10 cellular contexts compared by ENCODE assay signal in the genomic region with DNA sequence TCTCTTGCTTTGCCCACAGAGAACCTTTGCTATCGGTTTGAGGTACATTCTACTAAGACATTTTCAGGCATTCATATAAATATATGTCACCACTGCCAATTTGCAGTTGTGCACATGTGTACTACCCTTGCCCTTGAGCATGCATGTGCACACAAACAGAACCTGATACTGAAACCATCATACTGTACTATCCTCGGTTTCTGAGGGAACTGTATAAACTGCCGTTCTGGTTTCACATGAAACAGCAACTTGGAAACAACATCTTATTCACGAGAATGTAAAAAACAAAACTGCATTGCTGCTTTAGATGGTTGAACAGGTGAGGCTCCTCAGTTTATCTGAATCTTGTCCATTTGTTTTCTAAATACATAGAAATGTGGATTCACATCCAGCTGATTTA.
DNase-seq lines count a peak whose midpoint lies in the region; ATAC-seq, FAIRE-seq and TF ChIP-seq lines count a peak whose summit lies in the region.
"Had no signal": no experiment of that assay in that cellular context is flagged by ENCODE, and none has a peak within 500 bp of the region (broad histone marks: within the 10 kb centered on the region; RNA-seq: fewer than 3 reads in every experiment).

No MANE protein-coding gene starts in this region.

- H3K27ac Mint-ChIP-seq in activated B cell treated with CpG ODN at 0.5 μM for 24 hours, result peak overlapping the region; percentile 84

- no peaks in the 10 kb centered on the region for H3K9me3 ChIP-seq in adrenal gland (replicated peaks in 1 of 3)
- H3K9me3 ChIP-seq: SJSA1, testis had no signal

- intact Hi-C loops in activated B cell treated with CpG ODN at 0.5 μM for 24 hours (cut with micrococcal nuclease), result loop anchor here (5.0 to 10.0 kb wide), 2 partner anchors 36 to 852 kb away; no protein-coding TSS in a partner anchor
- intact Hi-C loops in adrenal gland (cut with DNase I), result no loop called here

- H3K4me3 ChIP-seq in adrenal gland, result no peak overlapping the region
- H3K4me3 ChIP-seq: SJSA1, testis had no signal

- TF ChIP-seq CTCF in activated B cell treated with CpG ODN at 0.5 μM for 24 hours (IDR thresholded peaks at IDR 0.05), result no peak
- no peak for TF ChIP-seq CTCF in adrenal gland (IDR thresholded peaks at IDR 0.05)

- peak overlapping the region; percentile 22 for H3K4me3 Mint-ChIP-seq in activated B cell treated with CpG ODN at 0.5 μM for 24 hours

- H3K4me1 Mint-ChIP-seq in activated B cell treated with CpG ODN at 0.5 μM for 24 hours, result peaks cover 47% of the 10 kb centered on the region

- H3K36me3 Mint-ChIP-seq in activated B cell treated with CpG ODN at 0.5 μM for 24 hours (ENCODE audit: low read depth), result peaks cover 8% of the 10 kb centered on the region

- H3K36me3 ChIP-seq in adrenal gland (replicated peaks in 1 of 2), result no peaks in the 10 kb centered on the region
- H3K36me3 ChIP-seq: SJSA1 had no signal

- POLR2A ChIA-PET in activated B cell treated with CpG ODN at 0.5 μM for 24 hours (lab: Charles Lee), result interaction anchor here (6.8 kb wide), 1 partner anchor 74 kb away, joined by 72 read pairs; no protein-coding TSS in a partner anchor

- CTCF ChIA-PET in activated B cell treated with CpG ODN at 0.5 μM for 24 hours (lab: Charles Lee), result no interaction called here

- WGBS in adrenal gland, 4 donors, result 48 to 73% (median 63%) methylated on average over 4 of the region's 4 CpGs

- TF ChIP-seq POLR2A in adrenal gland (IDR thresholded peaks at IDR 0.05), result no peak

- no peaks in the 10 kb centered on the region for H3K27me3 Mint-ChIP-seq in activated B cell treated with CpG ODN at 0.5 μM for 24 hours

- no peaks in the 10 kb centered on the region for H3K27me3 ChIP-seq in adrenal gland
- H3K27me3 ChIP-seq: SJSA1, testis had no signal

- no peaks in the 10 kb centered on the region for H3K4me1 ChIP-seq in adrenal gland (replicated peaks in 1 of 2)
- H3K4me1 ChIP-seq: testis had no signal

- no peaks in the 10 kb centered on the region for H3K9me3 Mint-ChIP-seq in activated B cell treated with CpG ODN at 0.5 μM for 24 hours

- ATAC-seq in GM18519 (IDR thresholded peaks at IDR 0.05; ENCODE audit: low FRiP score, unreplicated experiment), result peak; percentile 75
- ATAC-seq in GM19455 (IDR thresholded peaks at IDR 0.05; ENCODE audit: unreplicated experiment), result peak; percentile 71
- peak; percentile 47 for ATAC-seq in HG03060 (IDR thresholded peaks at IDR 0.05; ENCODE audit: low read depth, unreplicated experiment)
- ATAC-seq in activated B cell treated with CpG ODN at 0.5 μM for 24 hours (ENCODE audit: low read depth), result peak; percentile 23
- ATAC-seq: left lobe of liver had no signal

- H3K27ac ChIP-seq in adrenal gland, result no peak overlapping the region
- H3K27ac ChIP-seq: SJSA1, testis had no signal

- FAIRE-seq in HTR-8/SVneo (lab: Jason Lieb, UNC), result no peak

- no peak for DNase-seq in activated B cell treated with CpG ODN at 0.5 μM for 24 hours
- no peak for DNase-seq in HTR-8/SVneo (ENCODE audit: insufficient read length, low spot score)
- no peak for DNase-seq in SIG-M5 treated with dmso at 0.1 percent for 504 hours (lab: John Stamatoyannopoulos, UW; ENCODE audit: unreplicated experiment)
- no peak for DNase-seq in adrenal gland
- DNase-seq: testis had no signal

Comparison
In these comparisons a context has a peak if more than half of its experiments do, and no peak if none do; other contexts are left out.
1. ATAC-seq: peak in every context shown above with its lines; median percentile 75 in GM18519; 71 in GM19455; 47 in HG03060; 23 in activated B cell treated with CpG ODN at 0.5 μM for 24 hours.